11 cellular contexts compared by ENCODE assay signal in the genomic region with DNA sequence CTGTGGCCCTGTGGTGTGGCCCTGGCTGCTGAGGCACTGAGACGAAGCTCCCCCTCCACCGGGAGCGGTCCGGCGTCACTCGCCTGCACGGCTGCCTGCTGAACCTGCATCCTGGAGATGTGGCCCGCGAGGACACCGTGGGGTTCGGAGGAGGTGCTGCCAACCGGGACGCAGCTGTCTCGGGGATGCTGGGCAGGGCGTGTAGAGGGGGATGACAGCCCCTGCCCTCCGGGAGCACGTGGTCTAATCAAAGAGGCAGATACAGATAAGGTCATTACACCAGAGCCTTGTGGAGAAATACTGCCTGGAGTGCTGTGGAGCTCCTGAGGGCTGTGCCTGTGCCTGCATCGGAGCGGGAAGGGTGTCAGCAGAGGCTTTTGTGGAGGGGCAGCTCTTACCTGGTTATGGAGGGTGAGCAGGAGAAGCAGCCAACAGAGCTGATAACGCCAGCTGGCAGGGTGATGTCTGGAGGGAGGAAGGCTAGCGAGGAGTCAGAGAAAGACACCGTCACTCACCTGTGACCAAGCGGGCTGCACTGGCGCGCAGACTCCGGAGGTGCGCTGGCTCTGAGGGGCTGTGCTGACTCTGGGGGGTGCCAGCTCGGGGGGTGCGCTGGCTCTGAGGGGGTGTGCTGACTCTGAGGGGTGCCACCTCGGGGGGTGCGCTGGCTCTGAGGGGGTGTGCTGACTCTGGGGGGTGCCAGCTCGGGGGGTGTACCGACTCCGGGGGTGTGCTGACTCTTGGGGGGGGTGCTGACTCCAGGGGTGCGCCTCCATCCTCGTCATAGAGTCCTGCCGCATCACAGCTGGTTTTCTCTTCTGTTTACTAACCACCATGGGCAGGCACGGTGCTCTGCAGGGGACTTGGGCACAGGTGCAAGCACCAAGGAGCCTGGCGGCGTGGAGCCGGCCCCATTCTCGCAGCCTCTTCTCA.
DNase-seq lines count a peak whose midpoint lies in the region; ATAC-seq lines count a peak whose summit lies in the region.
"Had no signal": no experiment of that assay in that cellular context is flagged by ENCODE, and none has a peak within 500 bp of the region (broad histone marks: within the 10 kb centered on the region; RNA-seq: fewer than 3 reads in every experiment).

No MANE protein-coding gene starts in this region.

- no peak for ATAC-seq in activated naive CD8-positive, alpha-beta T cell treated with anti-CD3 and anti-CD28 coated beads, Interleukin-2, amount 10 ng/mL, durations not matched to agents 7 days and 5 days (ENCODE audit: low read depth)
- ATAC-seq in sciatic nerve, result no peak
- ATAC-seq in HG03280 (IDR thresholded peaks at IDR 0.05; ENCODE audit: unreplicated experiment), result no peak

- DNase-seq in activated naive CD4-positive, alpha-beta T cell treated with Interleukin-2 at 50 U/mL for 16 hours, result no peak
- DNase-seq in NCI-H1417 treated with DMSO at 0.1 percent for 48 hours (lab: John Stamatoyannopoulos, UW), result peak; percentile 6
- DNase-seq in activated naive CD8-positive, alpha-beta T cell treated with anti-CD3 and anti-CD28 coated beads, Interleukin-2, amount 10 ng/mL, durations not matched to agents 7 days and 5 days, result no peak
- peak; percentile 55 for DNase-seq in sciatic nerve (ENCODE audit: low spot score)
- no peak for DNase-seq in NCI-H2029 (lab: John Stamatoyannopoulos, UW)
- DNase-seq in NCI-H524 (lab: John Stamatoyannopoulos, UW), result no peak
- DNase-seq: effector memory CD4-positive, alpha-beta T cell; stimulated activated CD4-positive, alpha-beta T cell treated with anti-CD3 and anti-CD28 coated beads, Interleukin-2, amount 100 ng/mL, for 48 hours; stimulated activated naive CD4-positive, alpha-beta T cell had no signal

- no peaks in the 10 kb centered on the region for H3K9me3 Mint-ChIP-seq in activated naive CD4-positive, alpha-beta T cell treated with anti-CD3 and anti-CD28 coated beads, Interleukin-2, amount 50 U/mL, for 24 hours
- no peaks in the 10 kb centered on the region for H3K9me3 Mint-ChIP-seq in activated naive CD8-positive, alpha-beta T cell treated with anti-CD3 and anti-CD28 coated beads, Interleukin-2, amount 10 ng/mL, durations not matched to agents 7 days and 5 days

- POLR2A ChIA-PET in activated naive CD8-positive, alpha-beta T cell treated with anti-CD3 and anti-CD28 coated beads, Interleukin-2, amount 10 ng/mL, durations not matched to agents 7 days and 5 days (lab: Charles Lee), result interaction anchor here (0.7 to 2.2 kb wide), 2 partner anchors 9 to 15 kb away, joined by 3 to 11 read pairs; no protein-coding TSS in a partner anchor

- peaks cover 27% of the 10 kb centered on the region for H3K4me1 Mint-ChIP-seq in activated naive CD4-positive, alpha-beta T cell treated with anti-CD3 and anti-CD28 coated beads, Interleukin-2, amount 50 U/mL, for 24 hours
- H3K4me1 Mint-ChIP-seq in activated naive CD8-positive, alpha-beta T cell treated with anti-CD3 and anti-CD28 coated beads, Interleukin-2, amount 10 ng/mL, durations not matched to agents 7 days and 5 days, result peaks cover 30% of the 10 kb centered on the region

- peak overlapping the region; percentile 30 for H3K4me3 Mint-ChIP-seq in activated naive CD4-positive, alpha-beta T cell treated with anti-CD3 and anti-CD28 coated beads, Interleukin-2, amount 50 U/mL, for 24 hours
- no peak overlapping the region for H3K4me3 Mint-ChIP-seq in activated naive CD8-positive, alpha-beta T cell treated with anti-CD3 and anti-CD28 coated beads, Interleukin-2, amount 10 ng/mL, durations not matched to agents 7 days and 5 days

- intact Hi-C loops in sciatic nerve (cut with DNase I), result no loop called here

- no peaks in the 10 kb centered on the region for H3K27me3 Mint-ChIP-seq in activated naive CD4-positive, alpha-beta T cell treated with anti-CD3 and anti-CD28 coated beads, Interleukin-2, amount 50 U/mL, for 24 hours
- no peaks in the 10 kb centered on the region for H3K27me3 Mint-ChIP-seq in activated naive CD8-positive, alpha-beta T cell treated with anti-CD3 and anti-CD28 coated beads, Interleukin-2, amount 10 ng/mL, durations not matched to agents 7 days and 5 days

- peak overlapping the region; percentile 30 for H3K27ac Mint-ChIP-seq in activated naive CD4-positive, alpha-beta T cell treated with anti-CD3 and anti-CD28 coated beads, Interleukin-2, amount 50 U/mL, for 24 hours
- peak overlapping the region; percentile 42 for H3K27ac Mint-ChIP-seq in activated naive CD8-positive, alpha-beta T cell treated with anti-CD3 and anti-CD28 coated beads, Interleukin-2, amount 10 ng/mL, durations not matched to agents 7 days and 5 days

- peaks cover 18% of the 10 kb centered on the region for H3K36me3 Mint-ChIP-seq in activated naive CD4-positive, alpha-beta T cell treated with anti-CD3 and anti-CD28 coated beads, Interleukin-2, amount 50 U/mL, for 24 hours
- H3K36me3 Mint-ChIP-seq in activated naive CD8-positive, alpha-beta T cell treated with anti-CD3 and anti-CD28 coated beads, Interleukin-2, amount 10 ng/mL, durations not matched to agents 7 days and 5 days, result peaks cover 14% of the 10 kb centered on the region

Comparison
In these comparisons a context has a peak if more than half of its experiments do, and no peak if none do; other contexts are left out.
1. DNase-seq: peak in NCI-H1417 treated with DMSO at 0.1 percent for 48 hours (single experiment) and sciatic nerve (single experiment); none in activated naive CD4-positive, alpha-beta T cell treated with Interleukin-2 at 50 U/mL for 16 hours (single experiment), activated naive CD8-positive, alpha-beta T cell treated with anti-CD3 and anti-CD28 coated beads, Interleukin-2, amount 10 ng/mL, durations not matched to agents 7 days and 5 days (single experiment), NCI-H2029 (single experiment) and NCI-H524 (0 of 2).